Comparison of ENCODE assay signal across 23 cellular contexts in the genomic region with DNA sequence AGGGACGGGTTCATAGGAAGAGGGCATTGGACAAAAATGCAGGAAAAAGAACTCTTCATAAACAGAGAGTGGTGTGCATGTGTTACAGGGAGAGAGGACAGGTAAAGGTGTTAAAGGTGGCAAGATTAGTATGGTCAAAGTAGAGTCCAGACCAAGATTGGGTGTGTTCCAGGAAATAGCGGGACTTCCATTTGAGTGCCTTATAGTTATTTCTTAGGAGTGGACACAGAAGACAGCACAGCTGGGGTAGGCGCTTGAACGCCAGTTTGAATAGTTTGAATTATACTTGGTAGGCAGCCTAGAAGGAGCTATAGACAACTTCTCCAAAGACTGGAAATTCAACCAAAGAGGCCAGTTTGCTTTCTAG.
DNase-seq lines count a peak whose midpoint lies in the region; ATAC-seq, FAIRE-seq and TF ChIP-seq lines count a peak whose summit lies in the region.
"Had no signal": no experiment of that assay in that cellular context is flagged by ENCODE, and none has a peak within 500 bp of the region (broad histone marks: within the 10 kb centered on the region; RNA-seq: fewer than 3 reads in every experiment).

No MANE protein-coding gene starts in this region.

- no peak for ATAC-seq in CD8-positive, alpha-beta T cell
- ATAC-seq in body of pancreas (peak; percentile 28), HepG2 (peak; percentile 15; the same call in 1 of the 3 replicates)
- ATAC-seq in stimulated activated effector memory CD8-positive, alpha-beta T cell treated with anti-CD3 and anti-CD28 coated beads, Interleukin-12 subunit alpha, Interleukin-12 subunit beta, amount 100 ng/mL, for 72 hours, result no peak

- no peak overlapping the region for H3K4me3 ChIP-seq in CD8-positive, alpha-beta T cell (ENCODE audit: low read depth, low read length)
- H3K4me3 ChIP-seq in body of pancreas (no peak overlapping the region), HepG2 (replicated peaks in 1 of 3; ENCODE audit: insufficient read depth in 1 of 3, low read depth in 2 of 3, low read length in 3 of 3) (no peak overlapping the region), dorsolateral prefrontal cortex (no peak overlapping the region)
- H3K4me3 ChIP-seq: MG63, SJCRH30 had no signal

- H3K9ac ChIP-seq in HepG2 (ENCODE audit: insufficient read depth, low read depth, low read length), result no peak overlapping the region

- H4K20me1 ChIP-seq in HepG2 (ENCODE audit: insufficient read depth, low read length), result no peaks in the 10 kb centered on the region

- H3K4me2 ChIP-seq in HepG2 (ENCODE audit: low read depth, low read length), result peak overlapping the region; percentile 10; the same call in 1 of the 2 replicates

- no peak for FAIRE-seq in HepG2 (lab: Jason Lieb, UNC)
- FAIRE-seq: A204.1, G401.6, HTR-8/SVneo had no signal

- H3K79me2 ChIP-seq in HepG2 (ENCODE audit: insufficient read depth, low read length), result no peaks in the 10 kb centered on the region

- H2AFZ ChIP-seq in HepG2 (ENCODE audit: low read length), result no peak overlapping the region

- H3K27me3 ChIP-seq in CD8-positive, alpha-beta T cell (ENCODE audit: insufficient read depth, low read length), result no peaks in the 10 kb centered on the region
- no peaks in the 10 kb centered on the region for H3K27me3 ChIP-seq in body of pancreas
- no peaks in the 10 kb centered on the region for H3K27me3 ChIP-seq in HepG2 (ENCODE audit: control insufficient read depth in 1 of 2, insufficient read depth in 2 of 2, low read length in 2 of 2)
- H3K27me3 ChIP-seq in dorsolateral prefrontal cortex, result no peaks in the 10 kb centered on the region
- H3K27me3 ChIP-seq: BE2C, MG63, SJCRH30 had no signal

- TF ChIP-seq CTCF in CD8-positive, alpha-beta T cell (IDR thresholded peaks at IDR 0.05), result no peak
- TF ChIP-seq CTCF in body of pancreas (IDR thresholded peaks at IDR 0.05) (no peak), HepG2 (CRISPR knock-in tag; IDR thresholded peaks at IDR 0.05) (no peak), dorsolateral prefrontal cortex (IDR thresholded peaks at IDR 0.05 in 54 of 56, conservative IDR thresholded peaks at IDR 0.05 in 2 of 56; ENCODE audit: low read depth in 1 of 56, partially characterized antibody in 56 of 56) (no peak)

- no peak overlapping the region for H3K4me3 Mint-ChIP-seq in CD8-positive, alpha-beta T cell
- H3K4me3 Mint-ChIP-seq in stimulated activated effector memory CD8-positive, alpha-beta T cell treated with anti-CD3 and anti-CD28 coated beads, Interleukin-12 subunit alpha, Interleukin-12 subunit beta, amount 100 ng/mL, for 72 hours, result no peak overlapping the region
- H3K4me3 Mint-ChIP-seq: IgD-negative memory B cell had no signal

- H3K9me3 ChIP-seq in CD8-positive, alpha-beta T cell (ENCODE audit: low read length), result no peaks in the 10 kb centered on the region
- H3K9me3 ChIP-seq in body of pancreas, result no peaks in the 10 kb centered on the region
- H3K9me3 ChIP-seq in HepG2 (ENCODE audit: low read length), result no peaks in the 10 kb centered on the region
- H3K9me3 ChIP-seq: BE2C, MG63, SJCRH30 had no signal

- H3K4me1 ChIP-seq in CD8-positive, alpha-beta T cell (ENCODE audit: insufficient read depth, low read length), result peaks cover 4% of the 10 kb centered on the region
- peaks cover 23% of the 10 kb centered on the region for H3K4me1 ChIP-seq in body of pancreas
- H3K4me1 ChIP-seq in HepG2 (ENCODE audit: insufficient read depth, low read length), result peaks cover 31% of the 10 kb centered on the region
- H3K4me1 ChIP-seq: BE2C, SJCRH30 had no signal

- TF ChIP-seq RAD21 in HepG2 (CRISPR knock-in tag; IDR thresholded peaks at IDR 0.05), result no peak

- H3K9me3 Mint-ChIP-seq in CD8-positive, alpha-beta T cell, result no peaks in the 10 kb centered on the region
- no peaks in the 10 kb centered on the region for H3K9me3 Mint-ChIP-seq in stimulated activated effector memory CD8-positive, alpha-beta T cell treated with anti-CD3 and anti-CD28 coated beads, Interleukin-12 subunit alpha, Interleukin-12 subunit beta, amount 100 ng/mL, for 72 hours
- H3K9me3 Mint-ChIP-seq: IgD-negative memory B cell had no signal

- H3K27ac Mint-ChIP-seq in CD8-positive, alpha-beta T cell, result peak overlapping the region; percentile 23
- peak overlapping the region; percentile 11 for H3K27ac Mint-ChIP-seq in stimulated activated effector memory CD8-positive, alpha-beta T cell treated with anti-CD3 and anti-CD28 coated beads, Interleukin-12 subunit alpha, Interleukin-12 subunit beta, amount 100 ng/mL, for 72 hours
- H3K27ac Mint-ChIP-seq: IgD-negative memory B cell had no signal

- DNase-seq in CD8-positive, alpha-beta T cell, result no peak
- DNase-seq in body of pancreas, result peak in 1 of 4 donors; percentile 24
- no peak for DNase-seq in HepG2 (ENCODE audit: low spot score)
- DNase-seq in stimulated activated effector memory CD8-positive, alpha-beta T cell treated with anti-CD3 and anti-CD28 coated beads, Interleukin-12 subunit alpha, Interleukin-12 subunit beta, amount 100 ng/mL, for 72 hours (ENCODE audit: low spot score in 2 of 2), result no peak
- DNase-seq in HK-2 (ENCODE audit: unreplicated experiment), result no peak
- DNase-seq in dorsolateral prefrontal cortex, result no peak
- no peak for DNase-seq in activated effector memory CD4-positive, alpha-beta T cell treated with Interleukin-2 at 50 U/mL for 16 hours
- DNase-seq: BE2C, HCEC 1CT, Kasumi-1, MG63, NCI-H1048, NCI-H1436, NCI-H2029, NCI-H345, NCI-H524 treated with DMSO at 0.1 percent for 48 hours, PC-3, SJCRH30 had no signal

- no TSS peak for BruUV-seq in HepG2 (replicated peaks; lab: Mats Ljungman, UMichigan)

- no peak for TF ChIP-seq EP300 in HepG2 (IDR thresholded peaks at IDR 0.05; ENCODE audit: low read depth in 2 of 2, low read length in 2 of 2)
- TF ChIP-seq EP300 in HepG2 (CRISPR knock-in tag; IDR thresholded peaks at IDR 0.05; ENCODE audit: borderline replicate concordance), result no peak

- peaks cover 30% of the 10 kb centered on the region for H3K4me1 Mint-ChIP-seq in CD8-positive, alpha-beta T cell (ENCODE audit: low read depth)
- H3K4me1 Mint-ChIP-seq in stimulated activated effector memory CD8-positive, alpha-beta T cell treated with anti-CD3 and anti-CD28 coated beads, Interleukin-12 subunit alpha, Interleukin-12 subunit beta, amount 100 ng/mL, for 72 hours, result peaks cover 32% of the 10 kb centered on the region

- H3K27me3 Mint-ChIP-seq in CD8-positive, alpha-beta T cell (ENCODE audit: low read depth), result no peaks in the 10 kb centered on the region
- H3K27me3 Mint-ChIP-seq: IgD-negative memory B cell had no signal

- 61 to 65% methylated on average over 4 of the region's 4 CpGs for WGBS in body of pancreas, 2 donors
- 78% methylated on average over 4 of the region's 4 CpGs for WGBS in HepG2 (ENCODE audit: low lambda C conversion rate)

- in situ Hi-C loops in HepG2 (cut with HindIII; ENCODE audit: extremely low pct_ligation_motif_present, low pct_unique_long_range_greater_than_20kb), result no loop called here

- H3K27ac ChIP-seq in CD8-positive, alpha-beta T cell (ENCODE audit: low read depth, low read length), result no peak overlapping the region
- H3K27ac ChIP-seq in body of pancreas, result peak overlapping the region in 3 of 4 donors; percentile 56 to 63 (median 60)
- no peak overlapping the region for H3K27ac ChIP-seq in HepG2 (ENCODE audit: extremely low read length, insufficient read depth, low read length)
- peak overlapping the region in 4 of 59 donors; percentile 0 to 35 (median 18) for H3K27ac ChIP-seq in dorsolateral prefrontal cortex
- H3K27ac ChIP-seq: HL-60, SJCRH30 had no signal

- CTCF ChIA-PET in CD8-positive, alpha-beta T cell (lab: Charles Lee), result no interaction called here
- CTCF ChIA-PET in HepG2 (lab: Yijun Ruan, JAX; ENCODE audit: low intra/inter-chr PET ratio, low total read pairs), result no interaction called here

- POLR2A ChIA-PET in CD8-positive, alpha-beta T cell (lab: Charles Lee), result no interaction called here
- POLR2A ChIA-PET in HepG2 (lab: Yijun Ruan, JAX), result no interaction called here

- intact Hi-C loops in CD8-positive, alpha-beta T cell (cut with DNase I, micrococcal nuclease), result no loop called here
- intact Hi-C loops in body of pancreas (cut with DNase I), result no loop called here
- intact Hi-C loops in HepG2 (cut with micrococcal nuclease; ENCODE audit: unreplicated experiment), result no loop called here
- intact Hi-C loops in dorsolateral prefrontal cortex (cut with DNase I), result no loop called here

- H3K36me3 ChIP-seq in CD8-positive, alpha-beta T cell (ENCODE audit: insufficient read depth, low read length), result no peaks in the 10 kb centered on the region
- H3K36me3 ChIP-seq in body of pancreas (replicated peaks in 1 of 2; ENCODE audit: insufficient read depth in 1 of 2, low read depth in 2 of 2), result no peaks in the 10 kb centered on the region
- H3K36me3 ChIP-seq in HepG2 (replicated peaks in 1 of 2; ENCODE audit: control insufficient read depth in 1 of 2, insufficient read depth in 2 of 2, low read length in 2 of 2), result no peaks in the 10 kb centered on the region
- H3K36me3 ChIP-seq: BE2C, MG63, SJCRH30 had no signal

- TF ChIP-seq POLR2A in body of pancreas (IDR thresholded peaks at IDR 0.05) (no peak), HepG2 (IDR thresholded peaks at IDR 0.05; ENCODE audit: insufficient read depth in 1 of 2, low read depth in 2 of 2, low read length in 2 of 2) (no peak)

- peaks cover 20% of the 10 kb centered on the region for H3K36me3 Mint-ChIP-seq in CD8-positive, alpha-beta T cell
- H3K36me3 Mint-ChIP-seq in stimulated activated effector memory CD8-positive, alpha-beta T cell treated with anti-CD3 and anti-CD28 coated beads, Interleukin-12 subunit alpha, Interleukin-12 subunit beta, amount 100 ng/mL, for 72 hours, result no peaks in the 10 kb centered on the region

TF ChIP-seq in HepG2, 621 proteins besides CTCF, POLR2A, EP300 and RAD21 (continues in another document):
- TF ChIP-seq, protein P1, sequence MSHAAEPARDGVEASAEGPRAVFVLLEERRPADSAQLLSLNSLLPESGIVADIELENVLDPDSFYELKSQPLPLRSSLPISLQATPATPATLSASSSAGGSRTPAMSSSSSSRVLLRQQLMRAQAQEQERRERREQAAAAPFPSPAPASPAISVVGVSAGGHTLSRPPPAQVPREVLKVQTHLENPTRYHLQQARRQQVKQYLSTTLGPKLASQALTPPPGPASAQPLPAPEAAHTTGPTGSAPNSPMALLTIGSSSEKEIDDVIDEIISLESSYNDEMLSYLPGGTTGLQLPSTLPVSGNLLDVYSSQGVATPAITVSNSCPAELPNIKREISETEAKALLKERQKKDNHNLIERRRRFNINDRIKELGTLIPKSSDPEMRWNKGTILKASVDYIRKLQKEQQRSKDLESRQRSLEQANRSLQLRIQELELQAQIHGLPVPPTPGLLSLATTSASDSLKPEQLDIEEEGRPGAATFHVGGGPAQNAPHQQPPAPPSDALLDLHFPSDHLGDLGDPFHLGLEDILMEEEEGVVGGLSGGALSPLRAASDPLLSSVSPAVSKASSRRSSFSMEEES (CRISPR knock-in tag; IDR thresholded peaks at IDR 0.05), result no peak
- TF ChIP-seq ZNF207 (IDR thresholded peaks at IDR 0.05; ENCODE audit: borderline replicate concordance) (no peak), ZNF124 (CRISPR knock-in tag; IDR thresholded peaks at IDR 0.05) (peak; percentile 14; the same call in 1 of the 2 replicates), NFIB (CRISPR knock-in tag; IDR thresholded peaks at IDR 0.05; ENCODE audit: borderline replicate concordance) (no peak), NFE2L1 (CRISPR knock-in tag; IDR thresholded peaks at IDR 0.05; ENCODE audit: borderline replicate concordance) (no peak), FOXO1 (CRISPR knock-in tag; IDR thresholded peaks at IDR 0.05) (0 out of 2 replicates have a peak, but pooled peaks have one; percentile 5)

Comparison
In these comparisons a context has a peak if more than half of its experiments do, and no peak if none do; other contexts are left out.
1. ATAC-seq: peak in body of pancreas (single experiment) and HepG2 (single experiment); none in CD8-positive, alpha-beta T cell (single experiment) and stimulated activated effector memory CD8-positive, alpha-beta T cell treated with anti-CD3 and anti-CD28 coated beads, Interleukin-12 subunit alpha, Interleukin-12 subunit beta, amount 100 ng/mL, for 72 hours (single experiment).
2. H3K27ac ChIP-seq: peak in body of pancreas (3 of 4); none in CD8-positive, alpha-beta T cell (single experiment) and HepG2 (single experiment).